Comparison of ENCODE assay signal across 11 cellular contexts in genomic region chr11:72081856-72082255, GRCh38. TPM values are rescaled to one million over a fixed set of nuclear protein-coding genes. Genes with fewer than 3 reads are reported as not detected.
A peak's percentile ranks its signal among the peaks of the same experiment; 100 is the strongest.
DNase-seq lines count a peak whose midpoint lies in the region; ATAC-seq, FAIRE-seq and TF ChIP-seq lines count a peak whose summit lies in the region.
"Had no signal": no experiment of that assay in that cellular context is flagged by ENCODE, and none has a peak within 500 bp of the region (broad histone marks: within the 10 kb centered on the region; RNA-seq: fewer than 3 reads in every experiment).

No MANE protein-coding gene starts in this region.

- H3K27me3 ChIP-seq in left ventricle myocardium inferior (ENCODE audit: low read depth) = no peaks in the 10 kb centered on the region
- no peaks in the 10 kb centered on the region for H3K27me3 ChIP-seq in ascending aorta
- no peaks in the 10 kb centered on the region for H3K27me3 ChIP-seq in lower lobe of right lung (ENCODE audit: low read depth)
- no peaks in the 10 kb centered on the region for H3K27me3 ChIP-seq in upper lobe of right lung

- peaks cover 22% of the 10 kb centered on the region for H3K4me1 ChIP-seq in left ventricle myocardium inferior
- peaks cover 5 to 14% of the 10 kb centered on the region in 2 donors for H3K4me1 ChIP-seq in ascending aorta
- peaks cover 26% of the 10 kb centered on the region for H3K4me1 ChIP-seq in lower lobe of right lung
- H3K4me1 ChIP-seq in upper lobe of right lung = peaks cover 20% of the 10 kb centered on the region

- intact Hi-C loops in left ventricle myocardium inferior (cut with micrococcal nuclease) = no loop called here
- intact Hi-C loops in Right ventricle myocardium superior (cut with DNase I) = loop anchor here (5.0 kb wide), 1 partner anchor 45 kb away; no protein-coding TSS in a partner anchor
- intact Hi-C loops in ascending aorta (cut with DNase I) = no loop called here
- intact Hi-C loops in lower lobe of right lung (cut with DNase I) = no loop called here
- intact Hi-C loops in upper lobe of right lung (cut with DNase I) = no loop called here

- FAIRE-seq in D721Med (lab: Jason Lieb, UNC) = no peak

- H3K9me3 ChIP-seq in left ventricle myocardium inferior (replicated peaks) (no peaks in the 10 kb centered on the region), ascending aorta (no peaks in the 10 kb centered on the region), lower lobe of right lung (no peaks in the 10 kb centered on the region), upper lobe of right lung (no peaks in the 10 kb centered on the region)

- TF ChIP-seq CTCF in left ventricle myocardium inferior (IDR thresholded peaks at IDR 0.05; ENCODE audit: borderline replicate concordance) (no peak), ascending aorta (IDR thresholded peaks at IDR 0.05) (no peak), lower lobe of right lung (IDR thresholded peaks at IDR 0.05) (no peak), upper lobe of right lung (IDR thresholded peaks at IDR 0.05) (no peak), D721Med (IDR thresholded peaks at IDR 0.05; ENCODE audit: insufficient read depth, missing control alignments) (no peak)

- ATAC-seq in Right ventricle myocardium superior (ENCODE audit: poor library complexity) (no peak), lower lobe of right lung (no peak), upper lobe of right lung (no peak), HG03460 (IDR thresholded peaks at IDR 0.05; ENCODE audit: unreplicated experiment) (no peak)

- H3K27ac ChIP-seq in left ventricle myocardium inferior (replicated peaks) = peak overlapping the region; percentile 87
- peak overlapping the region; percentile 89 to 91 for H3K27ac ChIP-seq in ascending aorta
- H3K27ac ChIP-seq in lower lobe of right lung = peak overlapping the region; percentile 85
- peak overlapping the region; percentile 93 for H3K27ac ChIP-seq in upper lobe of right lung

- DNase-seq in left ventricle myocardium inferior (no peak), Right ventricle myocardium superior (no peak), ascending aorta (ENCODE audit: low spot score in 2 of 2) (no peak), lower lobe of right lung (no peak), upper lobe of right lung (no peak), iPS-NIHi7 (ENCODE audit: extremely low spot score) (no peak), D721Med (ENCODE audit: insufficient read length, low spot score) (no peak)
- DNase-seq: NCI-H1092 had no signal

- H3K4me3 ChIP-seq in left ventricle myocardium inferior (no peak overlapping the region), ascending aorta (no peak overlapping the region), lower lobe of right lung (no peak overlapping the region), upper lobe of right lung (no peak overlapping the region)

- H3K36me3 ChIP-seq in left ventricle myocardium inferior (no peaks in the 10 kb centered on the region), ascending aorta (no peaks in the 10 kb centered on the region), lower lobe of right lung (peaks cover 10% of the 10 kb centered on the region), upper lobe of right lung (peaks cover 3% of the 10 kb centered on the region)

RNA-seq across cellular contexts. Expression of gene LRRC51, which starts 1.2 kb away (rescaled TPM):
- total RNA-seq in left ventricle myocardium inferior (3.5 TPM), Right ventricle myocardium superior (6.4 TPM), ascending aorta (12.9 TPM), lower lobe of right lung (14.8 TPM), upper lobe of right lung (6.8 TPM)

RNA-seq across cellular contexts. Expression of gene NUMA1, which starts 1.5 kb away (rescaled TPM):
- total RNA-seq in left ventricle myocardium inferior (82.5 TPM), Right ventricle myocardium superior (75.0 TPM), ascending aorta (289 TPM), lower lobe of right lung (200 TPM), upper lobe of right lung (192 TPM)

RNA-seq across cellular contexts. Expression of gene LAMTOR1, which starts 21.2 kb away (rescaled TPM):
- total RNA-seq in left ventricle myocardium inferior (82.0 TPM), Right ventricle myocardium superior (72.8 TPM), ascending aorta (148 TPM), lower lobe of right lung (96.0 TPM), upper lobe of right lung (100 TPM)

RNA-seq across cellular contexts. Expression of gene TOMT, which starts 23.9 kb away (rescaled TPM):
- total RNA-seq in left ventricle myocardium inferior = not detected
- not detected for total RNA-seq in Right ventricle myocardium superior
- not detected for total RNA-seq in ascending aorta
- not detected for total RNA-seq in lower lobe of right lung
- not detected for total RNA-seq in upper lobe of right lung
- total RNA-seq: fibroblast of villous mesenchyme, osteoblast had no signal

RNA-seq across cellular contexts. Expression of gene ANAPC15, which starts 30.6 kb away (rescaled TPM):
- total RNA-seq in left ventricle myocardium inferior (43.9 TPM), Right ventricle myocardium superior (43.5 TPM), ascending aorta (not detected), lower lobe of right lung (22.7 TPM), upper lobe of right lung (25.2 TPM)
